1 cellular context compared by ENCODE assay signal in the genomic region with DNA sequence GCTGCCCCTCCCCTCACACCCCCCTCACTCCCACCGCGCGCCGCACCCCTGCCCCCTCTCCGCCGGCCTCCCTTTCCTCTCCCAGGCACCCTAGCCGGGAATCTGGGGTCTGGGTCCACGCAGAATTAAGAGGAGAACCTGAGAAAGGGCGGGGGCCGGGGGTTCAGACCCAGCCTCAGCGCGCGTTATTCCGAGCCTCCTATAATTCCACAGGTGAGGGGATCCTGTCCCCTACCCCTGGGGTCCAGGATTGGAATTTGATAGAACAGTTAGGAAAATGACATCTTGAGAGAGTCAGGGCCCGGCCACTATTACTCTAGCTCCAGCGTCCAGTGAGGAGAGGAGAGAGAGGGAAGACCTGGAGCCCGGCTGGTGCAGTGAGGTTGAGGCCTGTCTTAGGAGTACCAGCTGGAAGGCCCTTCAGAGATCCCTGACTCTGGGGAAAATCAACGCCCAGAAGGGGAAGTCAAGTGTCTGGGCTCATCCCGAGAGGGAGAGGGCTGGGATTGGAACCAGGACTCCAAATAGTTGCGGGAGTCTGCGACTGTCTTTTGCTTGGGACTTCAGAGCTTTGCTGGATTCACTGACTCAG.
TF ChIP-seq lines count a peak whose summit lies in the region.

No MANE protein-coding gene starts in this region.

TF ChIP-seq in GM23338, 12 proteins besides CTCF, POLR2A, EP300 and RAD21 (continued from another document):
- TF ChIP-seq, protein P1, sequence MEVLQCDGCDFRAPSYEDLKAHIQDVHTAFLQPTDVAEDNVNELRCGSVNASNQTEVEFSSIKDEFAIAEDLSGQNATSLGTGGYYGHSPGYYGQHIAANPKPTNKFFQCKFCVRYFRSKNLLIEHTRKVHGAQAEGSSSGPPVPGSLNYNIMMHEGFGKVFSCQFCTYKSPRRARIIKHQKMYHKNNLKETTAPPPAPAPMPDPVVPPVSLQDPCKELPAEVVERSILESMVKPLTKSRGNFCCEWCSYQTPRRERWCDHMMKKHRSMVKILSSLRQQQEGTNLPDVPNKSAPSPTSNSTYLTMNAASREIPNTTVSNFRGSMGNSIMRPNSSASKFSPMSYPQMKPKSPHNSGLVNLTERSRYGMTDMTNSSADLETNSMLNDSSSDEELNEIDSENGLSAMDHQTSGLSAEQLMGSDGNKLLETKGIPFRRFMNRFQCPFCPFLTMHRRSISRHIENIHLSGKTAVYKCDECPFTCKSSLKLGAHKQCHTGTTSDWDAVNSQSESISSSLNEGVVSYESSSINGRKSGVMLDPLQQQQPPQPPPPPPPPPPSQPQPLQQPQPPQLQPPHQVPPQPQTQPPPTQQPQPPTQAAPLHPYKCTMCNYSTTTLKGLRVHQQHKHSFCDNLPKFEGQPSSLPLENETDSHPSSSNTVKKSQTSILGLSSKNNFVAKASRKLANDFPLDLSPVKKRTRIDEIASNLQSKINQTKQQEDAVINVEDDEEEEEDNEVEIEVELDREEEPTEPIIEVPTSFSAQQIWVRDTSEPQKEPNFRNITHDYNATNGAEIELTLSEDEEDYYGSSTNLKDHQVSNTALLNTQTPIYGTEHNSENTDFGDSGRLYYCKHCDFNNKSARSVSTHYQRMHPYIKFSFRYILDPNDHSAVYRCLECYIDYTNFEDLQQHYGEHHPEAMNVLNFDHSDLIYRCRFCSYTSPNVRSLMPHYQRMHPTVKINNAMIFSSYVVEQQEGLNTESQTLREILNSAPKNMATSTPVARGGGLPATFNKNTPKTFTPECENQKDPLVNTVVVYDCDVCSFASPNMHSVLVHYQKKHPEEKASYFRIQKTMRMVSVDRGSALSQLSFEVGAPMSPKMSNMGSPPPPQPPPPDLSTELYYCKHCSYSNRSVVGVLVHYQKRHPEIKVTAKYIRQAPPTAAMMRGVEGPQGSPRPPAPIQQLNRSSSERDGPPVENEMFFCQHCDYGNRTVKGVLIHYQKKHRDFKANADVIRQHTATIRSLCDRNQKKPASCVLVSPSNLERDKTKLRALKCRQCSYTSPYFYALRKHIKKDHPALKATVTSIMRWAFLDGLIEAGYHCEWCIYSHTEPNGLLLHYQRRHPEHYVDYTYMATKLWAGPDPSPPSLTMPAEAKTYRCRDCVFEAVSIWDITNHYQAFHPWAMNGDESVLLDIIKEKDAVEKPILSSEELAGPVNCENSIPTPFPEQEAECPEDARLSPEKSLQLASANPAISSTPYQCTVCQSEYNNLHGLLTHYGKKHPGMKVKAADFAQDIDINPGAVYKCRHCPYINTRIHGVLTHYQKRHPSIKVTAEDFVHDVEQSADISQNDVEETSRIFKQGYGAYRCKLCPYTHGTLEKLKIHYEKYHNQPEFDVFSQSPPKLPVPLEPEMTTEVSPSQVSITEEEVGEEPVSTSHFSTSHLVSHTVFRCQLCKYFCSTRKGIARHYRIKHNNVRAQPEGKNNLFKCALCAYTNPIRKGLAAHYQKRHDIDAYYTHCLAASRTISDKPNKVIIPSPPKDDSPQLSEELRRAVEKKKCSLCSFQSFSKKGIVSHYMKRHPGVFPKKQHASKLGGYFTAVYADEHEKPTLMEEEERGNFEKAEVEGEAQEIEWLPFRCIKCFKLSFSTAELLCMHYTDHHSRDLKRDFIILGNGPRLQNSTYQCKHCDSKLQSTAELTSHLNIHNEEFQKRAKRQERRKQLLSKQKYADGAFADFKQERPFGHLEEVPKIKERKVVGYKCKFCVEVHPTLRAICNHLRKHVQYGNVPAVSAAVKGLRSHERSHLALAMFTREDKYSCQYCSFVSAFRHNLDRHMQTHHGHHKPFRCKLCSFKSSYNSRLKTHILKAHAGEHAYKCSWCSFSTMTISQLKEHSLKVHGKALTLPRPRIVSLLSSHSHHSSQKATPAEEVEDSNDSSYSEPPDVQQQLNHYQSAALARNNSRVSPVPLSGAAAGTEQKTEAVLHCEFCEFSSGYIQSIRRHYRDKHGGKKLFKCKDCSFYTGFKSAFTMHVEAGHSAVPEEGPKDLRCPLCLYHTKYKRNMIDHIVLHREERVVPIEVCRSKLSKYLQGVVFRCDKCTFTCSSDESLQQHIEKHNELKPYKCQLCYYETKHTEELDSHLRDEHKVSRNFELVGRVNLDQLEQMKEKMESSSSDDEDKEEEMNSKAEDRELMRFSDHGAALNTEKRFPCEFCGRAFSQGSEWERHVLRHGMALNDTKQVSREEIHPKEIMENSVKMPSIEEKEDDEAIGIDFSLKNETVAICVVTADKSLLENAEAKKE (CRISPR knock-in tag; IDR thresholded peaks at IDR 0.05): no peak
- TF ChIP-seq EZH2 (IDR thresholded peaks at IDR 0.05; ENCODE audit: low read depth, unreplicated experiment) (no peak), EZH2phosphoT487 (IDR thresholded peaks at IDR 0.05; ENCODE audit: unreplicated experiment) (no peak), CREB1 (CRISPR knock-in tag; IDR thresholded peaks at IDR 0.05; ENCODE audit: low read depth) (no peak), ZNF114 (CRISPR knock-in tag; IDR thresholded peaks at IDR 0.05) (no peak)
- TF ChIP-seq, protein P2, sequence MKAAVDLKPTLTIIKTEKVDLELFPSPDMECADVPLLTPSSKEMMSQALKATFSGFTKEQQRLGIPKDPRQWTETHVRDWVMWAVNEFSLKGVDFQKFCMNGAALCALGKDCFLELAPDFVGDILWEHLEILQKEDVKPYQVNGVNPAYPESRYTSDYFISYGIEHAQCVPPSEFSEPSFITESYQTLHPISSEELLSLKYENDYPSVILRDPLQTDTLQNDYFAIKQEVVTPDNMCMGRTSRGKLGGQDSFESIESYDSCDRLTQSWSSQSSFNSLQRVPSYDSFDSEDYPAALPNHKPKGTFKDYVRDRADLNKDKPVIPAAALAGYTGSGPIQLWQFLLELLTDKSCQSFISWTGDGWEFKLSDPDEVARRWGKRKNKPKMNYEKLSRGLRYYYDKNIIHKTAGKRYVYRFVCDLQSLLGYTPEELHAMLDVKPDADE (IDR thresholded peaks at IDR 0.05): no peak
